ENCODE assay signal across 2 cellular contexts in genomic region chr13:88745013-88745412, GRCh38.
TF ChIP-seq lines count a peak whose summit lies in the region.

No MANE protein-coding gene starts in this region.

TF ChIP-seq in IMR-90, 13 proteins besides CTCF, POLR2A, EP300 and RAD21 (continued from another document):
- no peak for TF ChIP-seq ELK1 (IDR thresholded peaks at IDR 0.05; ENCODE audit: borderline replicate concordance, low read depth, low read length)
- no peak for TF ChIP-seq CHD1 (IDR thresholded peaks at IDR 0.05; ENCODE audit: low read depth, low read length)
- TF ChIP-seq SMC3 (IDR thresholded peaks at IDR 0.05; ENCODE audit: low read depth, low read length): no peak

TF ChIP-seq in H1, 55 proteins besides CTCF, POLR2A, EP300 and RAD21 (continued from another document):
- TF ChIP-seq SRF (IDR thresholded peaks at IDR 0.05; ENCODE audit: low read depth, low read length) (no peak), CHD2 (IDR thresholded peaks at IDR 0.05; ENCODE audit: low read length) (no peak), NANOG (IDR thresholded peaks at IDR 0.05; ENCODE audit: insufficient read depth, low read depth, low read length, poor library complexity, severe bottlenecking) (no peak), MAFK (IDR thresholded peaks at IDR 0.05; ENCODE audit: low read depth, low read length) (peak; percentile 11; the same call in 1 of the 2 replicates)
